8 cellular contexts compared by ENCODE assay signal in the genomic region with DNA sequence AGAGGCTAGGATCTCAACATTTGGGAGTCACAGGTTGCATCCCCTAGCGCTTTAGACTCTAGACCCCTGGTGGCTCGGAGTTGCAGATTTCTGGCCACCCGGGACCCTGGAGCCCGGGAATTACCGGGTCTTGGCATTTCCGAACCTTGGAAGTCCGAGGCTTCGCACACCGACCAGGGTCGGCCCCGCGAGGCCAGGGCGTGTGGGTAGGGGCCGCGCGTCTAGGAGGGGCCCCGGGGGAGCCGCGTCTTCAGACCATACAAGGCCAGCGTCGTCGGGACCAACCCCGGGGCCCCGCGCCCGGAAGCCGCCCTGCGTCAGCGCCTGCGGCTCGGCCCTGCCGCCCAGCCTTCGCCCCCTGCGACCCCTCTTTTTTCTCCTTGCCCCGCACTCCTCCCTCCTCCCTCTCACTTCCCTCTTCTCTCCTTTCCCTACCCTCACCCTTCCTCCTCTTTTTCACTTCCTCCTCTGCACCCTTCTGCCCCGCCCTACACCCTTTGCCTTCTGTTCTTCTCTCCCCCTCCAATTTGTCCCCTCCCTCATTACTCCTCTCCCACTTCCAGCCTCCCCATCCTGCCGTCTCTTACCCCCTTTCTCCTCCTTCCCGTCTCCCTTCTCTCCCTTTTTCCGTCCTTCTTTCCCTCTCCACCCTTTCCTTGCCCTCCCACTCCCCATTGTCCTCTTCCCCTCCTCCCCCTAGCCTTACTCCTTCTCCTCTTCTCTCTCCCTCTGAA. TPM values are rescaled to one million over a fixed set of nuclear protein-coding genes. Genes with fewer than 3 reads are reported as not detected.
DNase-seq lines count a peak whose midpoint lies in the region; ATAC-seq and TF ChIP-seq lines count a peak whose summit lies in the region.

No MANE protein-coding gene starts in this region.

- H3K27me3 ChIP-seq in BE2C, result no peaks in the 10 kb centered on the region
- H3K27me3 ChIP-seq in Panc1 (ENCODE audit: control insufficient read depth, insufficient read depth, low read length), result no peaks in the 10 kb centered on the region
- no peaks in the 10 kb centered on the region for H3K27me3 ChIP-seq in gastroesophageal sphincter
- peaks cover 28% of the 10 kb centered on the region for H3K27me3 ChIP-seq in neutrophil

- peak; percentile 81 to 91 for TF ChIP-seq POLR2A in gastroesophageal sphincter (IDR thresholded peaks at IDR 0.05)

- TF ChIP-seq EP300 in gastroesophageal sphincter (IDR thresholded peaks at IDR 0.05), result no peak

- POLR2A ChIA-PET in Panc1 (lab: Charles Lee), result interaction anchor here (0.5 to 15.7 kb wide), 10 partner anchors 9 to 424 kb away, joined by 4 to 524 read pairs (median 46); partner anchors contain the start of genes DYRK1B, MED29, PAF1 and RPS16

- H3K27ac ChIP-seq in Panc1 (ENCODE audit: low read length) (peak overlapping the region; percentile 92), gastroesophageal sphincter (peak overlapping the region; percentile 99 to 100 (median 99)), neutrophil (peak overlapping the region; percentile 100)

- BruUV-seq in Panc1 (replicated peaks; lab: Mats Ljungman, UMichigan), result no TSS peak

- WGBS in gastroesophageal sphincter (ENCODE audit: low coverage in 1 of 2), 2 donors, result 0 to 1% methylated on average over 5 to 22 of the region's 39 CpGs

- in situ Hi-C loops in Panc1 (cut with HindIII; ENCODE audit: low pct_unique_long_range_greater_than_20kb, low sequenced_read_pairs), result no loop called here

- DNase-seq in BE2C, result peak; percentile 54
- DNase-seq in Panc1 (ENCODE audit: low read depth, low spot score), result no peak
- peak; percentile 51 for DNase-seq in activated gamma-delta T cell treated with anti-CD3 and anti-CD28 coated beads, Interleukin-2, amount 50 U/mL, for 16 hours (ENCODE audit: low read depth)
- no peak for DNase-seq in GM19240 (ENCODE audit: insufficient read length, low spot score)

- H3K36me3 ChIP-seq in BE2C, result no peaks in the 10 kb centered on the region
- peaks cover 8% of the 10 kb centered on the region for H3K36me3 ChIP-seq in Panc1 (ENCODE audit: control insufficient read depth, insufficient read depth, low read length)
- peaks cover 4 to 22% of the 10 kb centered on the region in 2 donors for H3K36me3 ChIP-seq in gastroesophageal sphincter
- peaks cover 25% of the 10 kb centered on the region for H3K36me3 ChIP-seq in neutrophil

- ATAC-seq in GM21825 (IDR thresholded peaks at IDR 0.05; ENCODE audit: unreplicated experiment) (peak; percentile 12), Panc1 (peak; percentile 5), gastroesophageal sphincter (peak; percentile 21), HG02759 (IDR thresholded peaks at IDR 0.05; ENCODE audit: unreplicated experiment) (no peak)

- intact Hi-C loops in Panc1 (cut with micrococcal nuclease; ENCODE audit: unreplicated experiment), result loop anchor here (2.0 to 10.0 kb wide), 3 partner anchors 81 to 435 kb away; partner anchors contain the start of gene FBXO17

- peak; percentile 18; the same call in 1 of the 2 replicates for TF ChIP-seq CTCF in BE2C (IDR thresholded peaks at IDR 0.05; ENCODE audit: low read depth, low read length)
- no peak for TF ChIP-seq CTCF in Panc1 (IDR thresholded peaks at IDR 0.05)
- peak in 2 of 4 experiments; percentile 11 to 46 for TF ChIP-seq CTCF in gastroesophageal sphincter (IDR thresholded peaks at IDR 0.05)
- no peak for TF ChIP-seq CTCF in neutrophil (IDR thresholded peaks at IDR 0.05)

- peaks cover 9% of the 10 kb centered on the region for H3K4me1 ChIP-seq in BE2C
- H3K4me1 ChIP-seq in Panc1 (ENCODE audit: control insufficient read depth, insufficient read depth, low read length), result peaks cover 58% of the 10 kb centered on the region
- H3K4me1 ChIP-seq in gastroesophageal sphincter, result peaks cover 0 to 45% (median 23%) of the 10 kb centered on the region in 3 donors
- peaks cover 43 to 53% of the 10 kb centered on the region in 2 experiments for H3K4me1 ChIP-seq in neutrophil (ENCODE audit: control insufficient read depth in 1 of 2, insufficient read depth in 1 of 2, low read depth in 1 of 2, low read length in 1 of 2)

- no peaks in the 10 kb centered on the region for H3K9me3 ChIP-seq in BE2C
- H3K9me3 ChIP-seq in Panc1 (ENCODE audit: control insufficient read depth, insufficient read depth, low read depth, low read length), result no peaks in the 10 kb centered on the region
- no peaks in the 10 kb centered on the region for H3K9me3 ChIP-seq in gastroesophageal sphincter
- H3K9me3 ChIP-seq in neutrophil, result no peaks in the 10 kb centered on the region

- CTCF ChIA-PET in Panc1 (lab: Charles Lee), result interaction anchor here (0.6 to 4.6 kb wide), 4 partner anchors 13 to 383 kb away, joined by 3 to 144 read pairs (median 4); no protein-coding TSS in a partner anchor

- H3K4me3 ChIP-seq in BE2C (ENCODE audit: low read depth, low read length) (peak overlapping the region; percentile 71), Panc1 (ENCODE audit: low read depth in 2 of 2, low read length in 2 of 2) (peak overlapping the region; percentile 42 to 55), gastroesophageal sphincter (peak overlapping the region; percentile 84 to 90), neutrophil (ENCODE audit: low read depth in 1 of 2, low read length in 1 of 2) (peak overlapping the region; percentile 98 to 100)

RNA-seq across cellular contexts. Expression of gene PLEKHG2, which starts 2.4 kb away (rescaled TPM):
- polyA plus RNA-seq in BE2C (2012; ENCODE audit: insufficient read depth, insufficient read length, low read depth), result 35.9 TPM
- total RNA-seq in Panc1 (2021; ENCODE audit: unreplicated experiment) (1,988 TPM), gastroesophageal sphincter (10 to 100 TPM; 19.5 to 35.3 (median 23.4) TPM)
- 2,032 TPM for polyA plus RNA-seq in Panc1 (2012; ENCODE audit: insufficient read length)

RNA-seq across cellular contexts. Expression of gene ZFP36, which starts 3.4 kb away (rescaled TPM):
- polyA plus RNA-seq in BE2C (2012; ENCODE audit: insufficient read depth, insufficient read length, low read depth), result 16.7 TPM
- total RNA-seq in Panc1 (2021; ENCODE audit: unreplicated experiment), result 414 TPM
- 369 TPM for polyA plus RNA-seq in Panc1 (2012; ENCODE audit: insufficient read length)
- total RNA-seq in gastroesophageal sphincter, result 100 to 1,000 TPM in 3 of 4 donors, 10 to 100 TPM in 1; 78.6 to 276 (median 158) TPM

RNA-seq across cellular contexts. Expression of gene MED29, which starts 18.9 kb away (rescaled TPM):
- 101 TPM for polyA plus RNA-seq in BE2C (2012; ENCODE audit: insufficient read depth, insufficient read length, low read depth)
- total RNA-seq in Panc1 (2021; ENCODE audit: unreplicated experiment), result 739 TPM
- polyA plus RNA-seq in Panc1 (2012; ENCODE audit: insufficient read length), result 764 TPM
- total RNA-seq in gastroesophageal sphincter, result 10 to 100 TPM; 30.0 to 50.7 (median 36.4) TPM

RNA-seq across cellular contexts. Expression of gene PAF1, which starts 19.1 kb away (rescaled TPM):
- 130 TPM for polyA plus RNA-seq in BE2C (2012; ENCODE audit: insufficient read depth, insufficient read length, low read depth)
- total RNA-seq in Panc1 (2021; ENCODE audit: unreplicated experiment) (901 TPM), gastroesophageal sphincter (10 to 100 TPM; 32.8 to 48.0 (median 44.0) TPM)
- 1,335 TPM for polyA plus RNA-seq in Panc1 (2012; ENCODE audit: insufficient read length)

RNA-seq across cellular contexts. Expression of gene RPS16, which starts 25.7 kb away (rescaled TPM):
- polyA plus RNA-seq in BE2C (2012; ENCODE audit: insufficient read depth, insufficient read length, low read depth), result 3,669 TPM
- total RNA-seq in Panc1 (2021; ENCODE audit: unreplicated experiment) (27,832 TPM), gastroesophageal sphincter (1,000 to 10,000 TPM; 1,023 to 1,769 (median 1,110) TPM)
- 38,578 TPM for polyA plus RNA-seq in Panc1 (2012; ENCODE audit: insufficient read length)

Comparison
In these comparisons a context has a peak if more than half of its experiments do, and no peak if none do; other contexts are left out.
1. DNase-seq: peak in BE2C (single experiment) and activated gamma-delta T cell treated with anti-CD3 and anti-CD28 coated beads, Interleukin-2, amount 50 U/mL, for 16 hours (single experiment); none in Panc1 (single experiment) and GM19240 (single experiment).
2. H3K4me3 ChIP-seq: peak in every context shown above with its lines; median percentile 99 in neutrophil; 87 in gastroesophageal sphincter; 71 in BE2C; 48 in Panc1.
3. RNA of gene PLEKHG2, which starts 2.4 kb away (total RNA-seq): 1,988 TPM in Panc1 (single experiment); 19.5 to 35.3 TPM in gastroesophageal sphincter; every median in the first group is over 10 times any median in the second.
4. RNA of gene MED29, which starts 18.9 kb away (total RNA-seq): 739 TPM in Panc1 (single experiment); 30.0 to 50.7 TPM in gastroesophageal sphincter; every median in the first group is over 10 times any median in the second.
5. Peak in every context shown above with its lines, with median percentiles within 50 percentile points of each other: H3K27ac ChIP-seq.